In genomic region chr5:77015938-77016569, GRCh38 we compare ENCODE assay signal across 9 cellular contexts. TPM values are rescaled to one million over a fixed set of nuclear protein-coding genes. Genes with fewer than 3 reads are reported as not detected.
DNase-seq lines count a peak whose midpoint lies in the region; ATAC-seq and TF ChIP-seq lines count a peak whose summit lies in the region.
"Had no signal": no experiment of that assay in that cellular context is flagged by ENCODE, and none has a peak within 500 bp of the region (broad histone marks: within the 10 kb centered on the region; RNA-seq: fewer than 3 reads in every experiment).

No MANE protein-coding gene starts in this region.

- ATAC-seq in HG02798 (IDR thresholded peaks at IDR 0.05; ENCODE audit: poor library complexity, unreplicated experiment): no peak

- no peak overlapping the region for H3K27ac ChIP-seq in VCaP

- H3K36me3 ChIP-seq in kidney epithelial cell (ENCODE audit: control insufficient read depth, insufficient read depth, low read length): no peaks in the 10 kb centered on the region

- TF ChIP-seq CTCF in VCaP (conservative IDR thresholded peaks at IDR 0.05) (peak; percentile 75), kidney epithelial cell (IDR thresholded peaks at IDR 0.05; ENCODE audit: insufficient read depth, low read length, poor library complexity, severe bottlenecking) (peak; percentile 30)

- DNase-seq in DMS 273 treated with DMSO at 0.1 percent for 48 hours (lab: John Stamatoyannopoulos, UW) (peak; percentile 11), kidney epithelial cell (ENCODE audit: low read depth) (peak; percentile 31), T1000 (lab: John Stamatoyannopoulos, UW) (no peak), HuH-7 (ENCODE audit: low spot score) (no peak)
- peak; percentile 54 for DNase-seq in Jurkat, Clone E6-1 (ENCODE audit: low read depth, low spot score)
- no peak for DNase-seq in activated effector memory CD4-positive, alpha-beta T cell treated with Interleukin-2 at 50 U/mL for 16 hours

- H3K4me3 ChIP-seq in Jurkat, Clone E6-1 (ENCODE audit: low read length): no peak overlapping the region
- no peak overlapping the region for H3K4me3 ChIP-seq in kidney epithelial cell (ENCODE audit: low read depth, low read length)
- H3K4me3 ChIP-seq: lung had no signal

- no peaks in the 10 kb centered on the region for H3K27me3 ChIP-seq in kidney epithelial cell (ENCODE audit: control insufficient read depth, insufficient read depth, low read length)

RNA-seq across cellular contexts. Expression of gene AGGF1, which starts 14.2 kb away (rescaled TPM):
- 19.2 TPM for polyA plus RNA-seq in Jurkat, Clone E6-1 (2012; ENCODE audit: insufficient read depth, insufficient read length)
- total RNA-seq in kidney epithelial cell: 19.8 and 20.9 TPM in 2 replicates

Comparison
In these comparisons a context has a peak if more than half of its experiments do, and no peak if none do; other contexts are left out.
1. DNase-seq: peak in DMS 273 treated with DMSO at 0.1 percent for 48 hours (single experiment), Jurkat, Clone E6-1 (single experiment) and kidney epithelial cell (single experiment); none in T1000 (single experiment), HuH-7 (single experiment) and activated effector memory CD4-positive, alpha-beta T cell treated with Interleukin-2 at 50 U/mL for 16 hours (single experiment).